Comparison of ENCODE assay signal across 8 cellular contexts in genomic region chr10:124742418-124743187, GRCh38. TPM values are rescaled to one million over a fixed set of nuclear protein-coding genes. Genes with fewer than 3 reads are reported as not detected.
DNase-seq lines count a peak whose midpoint lies in the region; ATAC-seq, FAIRE-seq and TF ChIP-seq lines count a peak whose summit lies in the region.

No MANE protein-coding gene starts in this region.

- no peak for ATAC-seq in activated T-cell treated with anti-CD3 and anti-CD28 coated beads, Interleukin-2, amount 50 U/mL, for 4 hours
- ATAC-seq in body of pancreas (no peak), omental fat pad (ENCODE audit: low FRiP score) (no peak)

- H2AFZ ChIP-seq in keratinocyte (ENCODE audit: control insufficient read depth, low read length) = no peak overlapping the region

- H3K27me3 ChIP-seq in body of pancreas = no peaks in the 10 kb centered on the region
- H3K27me3 ChIP-seq in keratinocyte (ENCODE audit: control insufficient read depth, extremely low read depth, insufficient read depth, low read length) = no peaks in the 10 kb centered on the region
- no peaks in the 10 kb centered on the region for H3K27me3 ChIP-seq in stomach

- peaks cover 41% of the 10 kb centered on the region for H3K79me2 ChIP-seq in keratinocyte (ENCODE audit: control insufficient read depth, insufficient read depth, low read length)

- H3K27me3 Mint-ChIP-seq in activated T-cell treated with anti-CD3 and anti-CD28 coated beads, Interleukin-2, amount 50 U/mL, for 4 hours (ENCODE audit: low read depth) = no peaks in the 10 kb centered on the region

- TF ChIP-seq EP300 in stomach (IDR thresholded peaks at IDR 0.05) = no peak

- peak overlapping the region; percentile 96 for H3K4me3 Mint-ChIP-seq in activated T-cell treated with anti-CD3 and anti-CD28 coated beads, Interleukin-2, amount 50 U/mL, for 4 hours

- no peak for DNase-seq in activated T-cell treated with anti-CD3 and anti-CD28 coated beads, Interleukin-2, amount 50 U/mL, for 4 hours
- no peak for DNase-seq in activated T-cell treated with anti-CD3 and anti-CD28 coated beads, Interleukin-2, amount 50 U/mL, for 1 hour
- DNase-seq in NCI-H2227 treated with DMSO at 0.1 percent for 48 hours (lab: John Stamatoyannopoulos, UW) (peak; percentile 18), body of pancreas (no peak), keratinocyte (ENCODE audit: low read depth, low spot score) (no peak), stomach (no peak), GOT3 (lab: John Stamatoyannopoulos, UW) (no peak), omental fat pad (ENCODE audit: low spot score) (no peak)

- TF ChIP-seq POLR2A in body of pancreas (IDR thresholded peaks at IDR 0.05) (no peak), stomach (IDR thresholded peaks at IDR 0.05) (no peak)

- no peaks in the 10 kb centered on the region for H3K9me3 Mint-ChIP-seq in activated T-cell treated with anti-CD3 and anti-CD28 coated beads, Interleukin-2, amount 50 U/mL, for 4 hours

- H4K20me1 ChIP-seq in keratinocyte (ENCODE audit: control insufficient read depth, extremely low read depth, insufficient read depth, low read length) = no peaks in the 10 kb centered on the region

- peaks cover 60% of the 10 kb centered on the region for H3K4me1 Mint-ChIP-seq in activated T-cell treated with anti-CD3 and anti-CD28 coated beads, Interleukin-2, amount 50 U/mL, for 4 hours (ENCODE audit: low read depth)

- H3K4me3 ChIP-seq in body of pancreas (peak overlapping the region; percentile 39 to 65), keratinocyte (ENCODE audit: control insufficient read depth in 2 of 3, extremely low read depth in 1 of 3, insufficient read depth in 2 of 3, low read depth in 1 of 3, low read length in 3 of 3) (peak overlapping the region; percentile 77 to 90 (median 87)), stomach (peak overlapping the region; percentile 58 to 88 (median 74))

- H3K4me2 ChIP-seq in keratinocyte (ENCODE audit: control insufficient read depth, extremely low read depth, insufficient read depth, low read depth, low read length) = peak overlapping the region; percentile 98

- dilution Hi-C loops in keratinocyte (cut with MboI; ENCODE audit: extremely low pct_ligation_motif_present, low sequenced_read_pairs) = no loop called here

- peak overlapping the region; percentile 2 to 75 (median 52) for H3K27ac ChIP-seq in body of pancreas
- H3K27ac ChIP-seq in keratinocyte (ENCODE audit: control insufficient read depth, insufficient read depth, low read length) = peak overlapping the region; percentile 87
- peak overlapping the region; percentile 72 to 97 (median 89) for H3K27ac ChIP-seq in stomach

- no peaks in the 10 kb centered on the region for H3K36me3 Mint-ChIP-seq in activated T-cell treated with anti-CD3 and anti-CD28 coated beads, Interleukin-2, amount 50 U/mL, for 4 hours (ENCODE audit: insufficient read depth)

- intact Hi-C loops in body of pancreas (cut with DNase I) = loop anchor here (10.0 kb wide), 1 partner anchor 52 kb away; the partner anchor contains the start of gene EEF1AKMT2
- intact Hi-C loops in stomach (cut with DNase I; ENCODE audit: low total_unique reads) = loop anchor here (5.0 kb wide), 1 partner anchor 205 kb away; no protein-coding TSS in a partner anchor

- H3K36me3 ChIP-seq in body of pancreas (replicated peaks in 1 of 2; ENCODE audit: insufficient read depth in 1 of 2, low read depth in 2 of 2) (no peaks in the 10 kb centered on the region), keratinocyte (ENCODE audit: control insufficient read depth in 2 of 2, extremely low read depth in 1 of 2, insufficient read depth in 2 of 2, low read length in 2 of 2) (no peaks in the 10 kb centered on the region), stomach (no peaks in the 10 kb centered on the region)

- TF ChIP-seq CTCF in body of pancreas (IDR thresholded peaks at IDR 0.05) = peak in 2 of 7 experiments; percentile 7 to 14
- peak; percentile 26 to 41 (median 38) for TF ChIP-seq CTCF in keratinocyte (optimal IDR thresholded peaks at IDR 0.05 in 1 of 3, IDR thresholded peaks at IDR 0.05 in 1 of 3, conservative IDR thresholded peaks at IDR 0.05 in 1 of 3; ENCODE audit: extremely low read depth in 1 of 3, insufficient read depth in 2 of 3, low read length in 3 of 3)
- no peak for TF ChIP-seq CTCF in stomach (IDR thresholded peaks at IDR 0.05)
- TF ChIP-seq CTCF in omental fat pad (IDR thresholded peaks at IDR 0.05) = no peak

- no peaks in the 10 kb centered on the region for H3K9me1 ChIP-seq in keratinocyte (ENCODE audit: control insufficient read depth, extremely low read depth, insufficient read depth, low read length)

- H3K9me3 ChIP-seq in body of pancreas (no peaks in the 10 kb centered on the region), keratinocyte (ENCODE audit: control insufficient read depth, low read depth, low read length) (no peaks in the 10 kb centered on the region), stomach (no peaks in the 10 kb centered on the region)

- no peak for FAIRE-seq in keratinocyte (lab: Jason Lieb, UNC)

- H3K9ac ChIP-seq in keratinocyte (ENCODE audit: control insufficient read depth, extremely low read depth, insufficient read depth, low read length) = peak overlapping the region; percentile 83

- WGBS in body of pancreas, 2 donors = 10 to 30% methylated on average over 24 to 42 of the region's 42 CpGs
- 3 to 14% (median 5%) methylated on average over 28 to 42 of the region's 42 CpGs for WGBS in stomach, 5 donors

- H3K4me1 ChIP-seq in body of pancreas (peaks cover 55% of the 10 kb centered on the region), keratinocyte (ENCODE audit: control insufficient read depth, extremely low read depth, insufficient read depth, low read length) (peaks cover 81% of the 10 kb centered on the region), stomach (peaks cover 63 to 79% (median 76%) of the 10 kb centered on the region in 4 donors)

RNA-seq across cellular contexts. Expression of gene FAM53B, which starts 1.6 kb away (rescaled TPM):
- total RNA-seq in activated T-cell treated with anti-CD3 and anti-CD28 coated beads, Interleukin-2, amount 50 U/mL, for 4 hours = 10 to 100 TPM; 12.9 to 19.2 (median 18.2) TPM
- 10 to 100 TPM; 17.1 to 21.1 TPM for total RNA-seq in body of pancreas
- polyA plus RNA-seq in keratinocyte = 8.6 to 13.2 TPM (median 9.0 TPM) in 3 replicates
- polyA plus RNA-seq in keratinocyte (2011; ENCODE audit: low read depth) = 4.1 TPM
- polyA plus RNA-seq in keratinocyte (2011; cell fraction: cytosol; rRNA removed) = 5.6 and 8.3 TPM in 2 replicates
- polyA plus RNA-seq in keratinocyte (2011; cell fraction: nucleus; rRNA removed) = 12.2 and 14.8 TPM in 2 replicates
- 9.6 and 13.6 TPM in 2 replicates for polyA plus RNA-seq in keratinocyte (2012; ENCODE audit: low replicate concordance)
- polyA minus RNA-seq in keratinocyte = 24.9 to 47.9 TPM (median 32.6 TPM) in 3 replicates
- 32.8 TPM for polyA minus RNA-seq in keratinocyte (2011; cell fraction: cytosol; rRNA and poly(A)+ RNA removed)
- polyA minus RNA-seq in keratinocyte (2011; cell fraction: nucleus; rRNA and poly(A)+ RNA removed) = 23.2 and 32.0 TPM in 2 replicates
- total RNA-seq in stomach = 10 to 100 TPM in 4 of 5 donors, 1 to 10 TPM in 1; 9.4 to 46.9 (median 19.3) TPM
- polyA plus RNA-seq in stomach = 1 to 10 TPM; 5.7 to 9.3 (median 8.2) TPM
- 10 to 100 TPM; 21.9 to 42.6 (median 32.2) TPM for total RNA-seq in omental fat pad

RNA-seq across cellular contexts. Expression of gene EEF1AKMT2, which starts 49.1 kb away (rescaled TPM):
- total RNA-seq in activated T-cell treated with anti-CD3 and anti-CD28 coated beads, Interleukin-2, amount 50 U/mL, for 4 hours = 10 to 100 TPM; 20.7 to 23.0 (median 22.3) TPM
- total RNA-seq in body of pancreas = 10 to 100 TPM in 1 of 2 donors, 1 to 10 TPM in 1; 2.6 to 14.3 TPM
- polyA plus RNA-seq in keratinocyte = 10.5 to 19.1 TPM (median 12.3 TPM) in 3 replicates
- 6.3 TPM for polyA plus RNA-seq in keratinocyte (2011; ENCODE audit: low read depth)
- 9.4 and 17.5 TPM in 2 replicates for polyA plus RNA-seq in keratinocyte (2011; cell fraction: cytosol; rRNA removed)
- 10.0 and 16.0 TPM in 2 replicates for polyA plus RNA-seq in keratinocyte (2011; cell fraction: nucleus; rRNA removed)
- 8.4 and 13.2 TPM in 2 replicates for polyA plus RNA-seq in keratinocyte (2012; ENCODE audit: low replicate concordance)
- 1.2 to 17.1 TPM (median 7.4 TPM) in 3 replicates for polyA minus RNA-seq in keratinocyte
- polyA minus RNA-seq in keratinocyte (2011; cell fraction: cytosol; rRNA and poly(A)+ RNA removed) = 17.6 TPM
- 8.1 and 13.6 TPM in 2 replicates for polyA minus RNA-seq in keratinocyte (2011; cell fraction: nucleus; rRNA and poly(A)+ RNA removed)
- 10 to 100 TPM in 4 of 5 donors, 1 to 10 TPM in 1; 7.6 to 47.9 (median 18.0) TPM for total RNA-seq in stomach
- polyA plus RNA-seq in stomach = 10 to 100 TPM; 11.3 to 13.3 (median 11.6) TPM
- total RNA-seq in omental fat pad = 10 to 100 TPM; 10.6 to 16.8 (median 13.3) TPM

RNA-seq across cellular contexts. Expression of gene ABRAXAS2, which starts 59.0 kb away (rescaled TPM):
- total RNA-seq in activated T-cell treated with anti-CD3 and anti-CD28 coated beads, Interleukin-2, amount 50 U/mL, for 4 hours = 10 to 100 TPM; 21.4 to 23.0 (median 21.5) TPM
- total RNA-seq in body of pancreas = 1 to 10 TPM; 4.3 to 7.3 TPM
- 13.6 to 19.1 TPM (median 15.8 TPM) in 3 replicates for polyA plus RNA-seq in keratinocyte
- 10.5 TPM for polyA plus RNA-seq in keratinocyte (2011; ENCODE audit: low read depth)
- polyA plus RNA-seq in keratinocyte (2011; cell fraction: cytosol; rRNA removed) = 11.4 and 19.1 TPM in 2 replicates
- 17.7 and 24.0 TPM in 2 replicates for polyA plus RNA-seq in keratinocyte (2011; cell fraction: nucleus; rRNA removed)
- polyA plus RNA-seq in keratinocyte (2012; ENCODE audit: low replicate concordance) = 13.8 and 14.0 TPM in 2 replicates
- 5.3 to 15.9 TPM (median 11.5 TPM) in 3 replicates for polyA minus RNA-seq in keratinocyte
- polyA minus RNA-seq in keratinocyte (2011; cell fraction: cytosol; rRNA and poly(A)+ RNA removed) = 11.7 TPM
- 7.4 and 14.7 TPM in 2 replicates for polyA minus RNA-seq in keratinocyte (2011; cell fraction: nucleus; rRNA and poly(A)+ RNA removed)
- 10 to 100 TPM in 2 of 5 donors, 1 to 10 TPM in 2, under 1 TPM in 1; 0.29 to 20.5 (median 7.0) TPM for total RNA-seq in stomach
- polyA plus RNA-seq in stomach = 1 to 10 TPM; 5.2 to 5.9 (median 5.5) TPM
- 10 to 100 TPM in 3 of 4 donors, 1 to 10 TPM in 1; 9.8 to 13.0 (median 11.3) TPM for total RNA-seq in omental fat pad

Comparison
In these comparisons a context has a peak if more than half of its experiments do, and no peak if none do; other contexts are left out.
1. CTCF ChIP-seq: peak in keratinocyte (3 of 3); none in stomach (0 of 7) and omental fat pad (0 of 3).
2. Peak in every context shown above with its lines, with median percentiles within 50 percentile points of each other: H3K27ac ChIP-seq and H3K4me3 ChIP-seq.